Comparison of ENCODE assay signal across 1 cellular context in genomic region chr1:228165372-228166169, GRCh38.
TF ChIP-seq lines count a peak whose summit lies in the region.

TSS of gene IBA57 (plus strand) at chr1:228165804. CDS start at chr1:228165817, 13 bp downstream.

TF ChIP-seq in HepG2, 621 proteins besides CTCF, POLR2A, EP300 and RAD21 (continued from another document and continues in another):
- no peak for TF ChIP-seq BCLAF1 (IDR thresholded peaks at IDR 0.05)
- TF ChIP-seq ZNF710 (CRISPR knock-in tag; IDR thresholded peaks at IDR 0.05; ENCODE audit: borderline replicate concordance) = no peak
- TF ChIP-seq ZNF556 (CRISPR knock-in tag; IDR thresholded peaks at IDR 0.05; ENCODE audit: borderline replicate concordance) = 0 out of 2 replicates have a peak, but pooled peaks have one; percentile 46
- no peak for TF ChIP-seq NR3C1 (CRISPR knock-in tag; IDR thresholded peaks at IDR 0.05)
- TF ChIP-seq ZNF567 (CRISPR knock-in tag; IDR thresholded peaks at IDR 0.05; ENCODE audit: borderline replicate concordance) = no peak
- TF ChIP-seq ZBTB1 (CRISPR knock-in tag; IDR thresholded peaks at IDR 0.05; ENCODE audit: borderline replicate concordance) = no peak
- no peak for TF ChIP-seq PRDM4 (CRISPR knock-in tag; IDR thresholded peaks at IDR 0.05; ENCODE audit: borderline replicate concordance)
- no peak for TF ChIP-seq RAD51 (IDR thresholded peaks at IDR 0.05; ENCODE audit: borderline replicate concordance)
- peak; percentile 90 for TF ChIP-seq BCL3 (CRISPR knock-in tag; IDR thresholded peaks at IDR 0.05)
- TF ChIP-seq PRMT3 (CRISPR knock-in tag; IDR thresholded peaks at IDR 0.05; ENCODE audit: borderline replicate concordance, low read depth) = no peak; the same call in 1 of the 2 replicates
- TF ChIP-seq SNAPC5 (CRISPR knock-in tag; IDR thresholded peaks at IDR 0.05; ENCODE audit: borderline replicate concordance) = no peak
- no peak for TF ChIP-seq TP53 (CRISPR knock-in tag; conservative IDR thresholded peaks at IDR 0.05)
- peak; percentile 68; the same call in 1 of the 2 replicates for TF ChIP-seq ZNF24 (IDR thresholded peaks at IDR 0.05)
- no peak for TF ChIP-seq KAT2B (IDR thresholded peaks at IDR 0.05; ENCODE audit: borderline replicate concordance, low read depth, low read length)
- peak; percentile 42; the same call in 1 of the 2 replicates for TF ChIP-seq KMT2A (CRISPR knock-in tag; IDR thresholded peaks at IDR 0.05)
- TF ChIP-seq ZNF558 (CRISPR knock-in tag; IDR thresholded peaks at IDR 0.05; ENCODE audit: borderline replicate concordance) = peak; percentile 90; the same call in 1 of the 2 replicates
- TF ChIP-seq TCF12 (IDR thresholded peaks at IDR 0.05) = no peak
- TF ChIP-seq TCF12 (CRISPR knock-in tag; IDR thresholded peaks at IDR 0.05) = no peak; the same call in 1 of the 2 replicates
- TF ChIP-seq MYNN (CRISPR knock-in tag; IDR thresholded peaks at IDR 0.05; ENCODE audit: low read depth) = no peak
- TF ChIP-seq PLSCR1 (CRISPR knock-in tag; IDR thresholded peaks at IDR 0.05; ENCODE audit: borderline replicate concordance) = no peak
- no peak for TF ChIP-seq ZNF432 (CRISPR knock-in tag; IDR thresholded peaks at IDR 0.05; ENCODE audit: borderline replicate concordance)
- no peak for TF ChIP-seq PREB (CRISPR knock-in tag; IDR thresholded peaks at IDR 0.05)
- no peak for TF ChIP-seq ZNF256 (CRISPR knock-in tag; conservative IDR thresholded peaks at IDR 0.05)
- TF ChIP-seq RCOR2 (CRISPR knock-in tag; IDR thresholded peaks at IDR 0.05) = no peak
- no peak for TF ChIP-seq ARNT (IDR thresholded peaks at IDR 0.05)
- no peak for TF ChIP-seq FOXK2 (IDR thresholded peaks at IDR 0.05)
- peak; percentile 60; the same call in 1 of the 2 replicates for TF ChIP-seq ZNF563 (CRISPR knock-in tag; IDR thresholded peaks at IDR 0.05)
- peak; percentile 86; the same call in 1 of the 2 replicates for TF ChIP-seq YEATS4 (CRISPR knock-in tag; IDR thresholded peaks at IDR 0.05; ENCODE audit: borderline replicate concordance)
- TF ChIP-seq ZSCAN20 (CRISPR knock-in tag; IDR thresholded peaks at IDR 0.05; ENCODE audit: borderline replicate concordance) = no peak
- no peak for TF ChIP-seq ZNF160 (CRISPR knock-in tag; IDR thresholded peaks at IDR 0.05)
- TF ChIP-seq ELF3 (CRISPR knock-in tag; IDR thresholded peaks at IDR 0.05) = peak; percentile 77
- no peak for TF ChIP-seq CEBPB (IDR thresholded peaks at IDR 0.05; ENCODE audit: borderline replicate concordance, low read depth, low read length)
- TF ChIP-seq DMAP1 (CRISPR knock-in tag; IDR thresholded peaks at IDR 0.05) = 0 out of 2 replicates have a peak, but pooled peaks have one; percentile 57
- TF ChIP-seq ZNF382 (CRISPR knock-in tag; IDR thresholded peaks at IDR 0.05; ENCODE audit: borderline replicate concordance) = no peak
- TF ChIP-seq NCOA2 (CRISPR knock-in tag; IDR thresholded peaks at IDR 0.05) = no peak
- no peak for TF ChIP-seq IRF2 (CRISPR knock-in tag; IDR thresholded peaks at IDR 0.05)
- no peak for TF ChIP-seq SCMH1 (CRISPR knock-in tag; IDR thresholded peaks at IDR 0.05; ENCODE audit: borderline replicate concordance)
- TF ChIP-seq GATAD1 (CRISPR knock-in tag; IDR thresholded peaks at IDR 0.05) = peak; percentile 87
- 0 out of 2 replicates have a peak, but pooled peaks have one; percentile 11 for TF ChIP-seq GTF2F1 (IDR thresholded peaks at IDR 0.05; ENCODE audit: low read length)
- TF ChIP-seq ATRX (CRISPR knock-in tag; IDR thresholded peaks at IDR 0.05; ENCODE audit: borderline replicate concordance) = no peak
- 0 out of 2 replicates have a peak, but pooled peaks have one; percentile 38 for TF ChIP-seq ZFP91 (CRISPR knock-in tag; IDR thresholded peaks at IDR 0.05; ENCODE audit: borderline replicate concordance)
- peak; percentile 84 for TF ChIP-seq PHF20 (CRISPR knock-in tag; IDR thresholded peaks at IDR 0.05)
- peak; percentile 86 for TF ChIP-seq TOPORS (CRISPR knock-in tag; IDR thresholded peaks at IDR 0.05)
- no peak for TF ChIP-seq SRF (IDR thresholded peaks at IDR 0.05; ENCODE audit: low read depth, low read length)
- TF ChIP-seq CHCHD3 (CRISPR knock-in tag; IDR thresholded peaks at IDR 0.05) = no peak
- TF ChIP-seq ZFP41 (CRISPR knock-in tag; IDR thresholded peaks at IDR 0.05; ENCODE audit: borderline replicate concordance) = no peak
- no peak for TF ChIP-seq ZNF296 (CRISPR knock-in tag; conservative IDR thresholded peaks at IDR 0.05)
- peak; percentile 82; the same call in 1 of the 2 replicates for TF ChIP-seq ZC3H13 (CRISPR knock-in tag; IDR thresholded peaks at IDR 0.05)
- no peak for TF ChIP-seq ZEB1 (IDR thresholded peaks at IDR 0.05; ENCODE audit: insufficient replicate concordance, low read depth)
- TF ChIP-seq PPARG (CRISPR knock-in tag; conservative IDR thresholded peaks at IDR 0.05) = no peak
- no peak for TF ChIP-seq ZNF17 (CRISPR knock-in tag; IDR thresholded peaks at IDR 0.05)
- no peak for TF ChIP-seq SYNCRIP (IDR thresholded peaks at IDR 0.05; ENCODE audit: insufficient read depth, low read depth, low read length)
- no peak for TF ChIP-seq CERS6 (CRISPR knock-in tag; IDR thresholded peaks at IDR 0.05)
- no peak for TF ChIP-seq ZNF446 (CRISPR knock-in tag; IDR thresholded peaks at IDR 0.05)
- peak; percentile 66 for TF ChIP-seq MNT (IDR thresholded peaks at IDR 0.05)
- no peak for TF ChIP-seq MZF1 (CRISPR knock-in tag; IDR thresholded peaks at IDR 0.05; ENCODE audit: borderline replicate concordance)
- no peak for TF ChIP-seq ZNF264 (CRISPR knock-in tag; IDR thresholded peaks at IDR 0.05)
- TF ChIP-seq ARNT2 (CRISPR knock-in tag; IDR thresholded peaks at IDR 0.05; ENCODE audit: low read depth) = peak; percentile 95
- TF ChIP-seq TBX2 (CRISPR knock-in tag; IDR thresholded peaks at IDR 0.05; ENCODE audit: borderline replicate concordance) = peak; percentile 5; the same call in 1 of the 2 replicates
